ENCODE assay signal across 22 cellular contexts in the genomic region with DNA sequence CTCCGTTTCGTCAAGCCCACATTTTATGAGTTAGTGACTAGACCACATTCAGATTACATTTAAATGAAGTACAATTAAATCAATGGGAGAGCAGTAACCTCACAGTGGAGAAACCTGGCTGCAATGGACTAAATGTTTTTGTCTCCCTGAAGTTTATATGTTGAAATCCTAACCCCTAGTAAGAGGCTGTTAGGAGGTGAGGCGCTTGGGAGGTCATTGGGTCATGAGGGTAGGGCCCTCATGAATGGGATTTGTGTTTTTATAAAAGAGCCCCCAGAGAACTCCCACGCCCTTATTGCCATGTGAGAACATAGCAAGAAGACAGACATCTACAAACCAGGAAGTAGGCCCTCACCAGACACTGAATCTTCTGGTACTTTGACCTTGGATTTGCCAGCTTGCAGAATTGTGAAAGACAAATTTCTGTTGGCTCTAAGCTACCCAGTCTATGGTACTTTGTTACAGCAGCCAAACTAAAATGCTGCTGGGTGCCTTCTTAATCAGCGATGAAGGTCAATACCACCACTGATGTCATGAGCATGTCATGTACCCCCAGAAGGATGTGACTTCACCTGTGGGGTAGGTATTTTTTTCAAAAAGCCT.
A peak's percentile ranks its signal among the peaks of the same experiment; 100 is the strongest.
DNase-seq lines count a peak whose midpoint lies in the region; ATAC-seq and TF ChIP-seq lines count a peak whose summit lies in the region.
"Had no signal": no experiment of that assay in that cellular context is flagged by ENCODE, and none has a peak within 500 bp of the region (broad histone marks: within the 10 kb centered on the region; RNA-seq: fewer than 3 reads in every experiment).

No MANE protein-coding gene starts in this region.

- 85% methylated on average over 5 of the region's 5 CpGs for WGBS in right cardiac atrium
- 97 to 98% methylated on average over 5 of the region's 5 CpGs for WGBS in upper lobe of left lung, 2 donors

- no peak for TF ChIP-seq POLR2A in upper lobe of left lung (IDR thresholded peaks at IDR 0.05)

- POLR2A ChIA-PET in naive thymus-derived CD8-positive, alpha-beta T cell (lab: Charles Lee): no interaction called here

- TF ChIP-seq EP300 in upper lobe of left lung (IDR thresholded peaks at IDR 0.05): no peak

- H3K4me3 Mint-ChIP-seq in activated naive CD8-positive, alpha-beta T cell treated with anti-CD3 and anti-CD28 coated beads for 36 hours: no peak overlapping the region
- H3K4me3 Mint-ChIP-seq in naive thymus-derived CD8-positive, alpha-beta T cell: peak overlapping the region in 5 of 10 donors; percentile 4 to 75 (median 64)
- H3K4me3 Mint-ChIP-seq: CD4-positive, alpha-beta memory T cell; immature natural killer cell; stimulated activated memory B cell treated with anti-CD40 and anti-IgM and Interleukin-4, amounts not matched to agents 10 μg/mL and 1 μg/mL and 100 μg/mL, for 72 hours had no signal

- H3K9me3 ChIP-seq in right cardiac atrium (ENCODE audit: control insufficient read depth, low read length) (no peaks in the 10 kb centered on the region), upper lobe of left lung (no peaks in the 10 kb centered on the region)
- H3K9me3 ChIP-seq: pancreas, SJCRH30 had no signal

- peaks cover 2% of the 10 kb centered on the region for H3K4me1 ChIP-seq in right cardiac atrium (ENCODE audit: control insufficient read depth, insufficient read depth, low read length)
- peaks cover 0 to 12% (median 6%) of the 10 kb centered on the region in 4 donors for H3K4me1 ChIP-seq in upper lobe of left lung
- H3K4me1 ChIP-seq: pancreas had no signal

- intact Hi-C loops in right cardiac atrium (cut with DNase I): no loop called here
- intact Hi-C loops in left cardiac atrium (cut with DNase I): no loop called here

- no peaks in the 10 kb centered on the region for H3K9me3 Mint-ChIP-seq in activated naive CD8-positive, alpha-beta T cell treated with anti-CD3 and anti-CD28 coated beads for 36 hours
- H3K9me3 Mint-ChIP-seq in naive thymus-derived CD8-positive, alpha-beta T cell: no peaks in the 10 kb centered on the region
- H3K9me3 Mint-ChIP-seq: immature natural killer cell; stimulated activated memory B cell treated with anti-CD40 and anti-IgM and Interleukin-4, amounts not matched to agents 10 μg/mL and 1 μg/mL and 100 μg/mL, for 72 hours had no signal

- H3K4me3 ChIP-seq in right cardiac atrium (ENCODE audit: low read length) (no peak overlapping the region), upper lobe of left lung (no peak overlapping the region)
- H3K4me3 ChIP-seq: pancreas, SJCRH30 had no signal

- H3K27me3 ChIP-seq in right cardiac atrium (ENCODE audit: control insufficient read depth, insufficient read depth): no peaks in the 10 kb centered on the region
- no peaks in the 10 kb centered on the region for H3K27me3 ChIP-seq in upper lobe of left lung
- H3K27me3 ChIP-seq: dorsolateral prefrontal cortex, pancreas, SJCRH30 had no signal

- peak overlapping the region; percentile 62 for H3K27ac Mint-ChIP-seq in activated naive CD8-positive, alpha-beta T cell treated with anti-CD3 and anti-CD28 coated beads for 36 hours
- peak overlapping the region in 8 of 10 donors; percentile 10 to 94 (median 74) for H3K27ac Mint-ChIP-seq in naive thymus-derived CD8-positive, alpha-beta T cell
- H3K27ac Mint-ChIP-seq: immature natural killer cell; stimulated activated memory B cell treated with anti-CD40 and anti-IgM and Interleukin-4, amounts not matched to agents 10 μg/mL and 1 μg/mL and 100 μg/mL, for 72 hours had no signal

- H3K27ac ChIP-seq in right cardiac atrium (ENCODE audit: low read length): peak overlapping the region; percentile 75
- H3K27ac ChIP-seq in upper lobe of left lung: peak overlapping the region; percentile 46 to 67 (median 58)
- H3K27ac ChIP-seq: GM23248, pancreas, SJCRH30 had no signal

- DNase-seq in right cardiac atrium: no peak
- DNase-seq in left cardiac atrium: no peak
- no peak for DNase-seq in activated naive CD8-positive, alpha-beta T cell treated with anti-CD3 and anti-CD28 coated beads for 36 hours
- DNase-seq in naive thymus-derived CD8-positive, alpha-beta T cell: no peak
- no peak for DNase-seq in upper lobe of left lung
- no peak for DNase-seq in SHP77 (lab: John Stamatoyannopoulos, UW)
- no peak for DNase-seq in SIG-M5 (lab: John Stamatoyannopoulos, UW)
- DNase-seq: activated CD8-positive, alpha-beta memory T cell treated with anti-CD3 and anti-CD28 coated beads, Interleukin-2, amount 50 U/mL, for 48 hours; activated effector memory CD4-positive, alpha-beta T cell treated with anti-CD3 and anti-CD28 coated beads, Interleukin-2, amount 50 U/mL, for 16 hours; amniotic stem cell; CD4-positive, alpha-beta memory T cell; dorsolateral prefrontal cortex; GM23248; immature natural killer cell; KBM-7; mammary epithelial cell; NCI-H1417 treated with DMSO at 0.1 percent for 48 hours; pancreas; SJCRH30; trophoblast cell had no signal

- ATAC-seq in right cardiac atrium: no peak
- ATAC-seq in left cardiac atrium: no peak
- ATAC-seq in naive thymus-derived CD8-positive, alpha-beta T cell: no peak
- ATAC-seq in upper lobe of left lung (ENCODE audit: low FRiP score in 2 of 2): no peak
- ATAC-seq in GM21723 (IDR thresholded peaks at IDR 0.05; ENCODE audit: unreplicated experiment): no peak
- ATAC-seq: stimulated activated memory B cell treated with anti-CD40 and anti-IgM and Interleukin-4, amounts not matched to agents 10 μg/mL and 1 μg/mL and 100 μg/mL, for 72 hours had no signal

- no peaks in the 10 kb centered on the region for H3K36me3 Mint-ChIP-seq in activated naive CD8-positive, alpha-beta T cell treated with anti-CD3 and anti-CD28 coated beads for 36 hours
- no peaks in the 10 kb centered on the region for H3K36me3 Mint-ChIP-seq in naive thymus-derived CD8-positive, alpha-beta T cell
- H3K36me3 Mint-ChIP-seq: CD4-positive, alpha-beta memory T cell; stimulated activated memory B cell treated with anti-CD40 and anti-IgM and Interleukin-4, amounts not matched to agents 10 μg/mL and 1 μg/mL and 100 μg/mL, for 72 hours had no signal

- H3K36me3 ChIP-seq in upper lobe of left lung: no peaks in the 10 kb centered on the region
- H3K36me3 ChIP-seq: pancreas, SJCRH30 had no signal

- peaks cover 25% of the 10 kb centered on the region for H3K4me1 Mint-ChIP-seq in activated naive CD8-positive, alpha-beta T cell treated with anti-CD3 and anti-CD28 coated beads for 36 hours
- H3K4me1 Mint-ChIP-seq in naive thymus-derived CD8-positive, alpha-beta T cell: peaks cover 12 to 24% (median 15%) of the 10 kb centered on the region in 4 donors
- H3K4me1 Mint-ChIP-seq: immature natural killer cell had no signal

- no peaks in the 10 kb centered on the region for H3K27me3 Mint-ChIP-seq in activated naive CD8-positive, alpha-beta T cell treated with anti-CD3 and anti-CD28 coated beads for 36 hours
- H3K27me3 Mint-ChIP-seq in naive thymus-derived CD8-positive, alpha-beta T cell: no peaks in the 10 kb centered on the region

- no peak for TF ChIP-seq CTCF in upper lobe of left lung (IDR thresholded peaks at IDR 0.05)
